2 cellular contexts compared by ENCODE assay signal in genomic region chr12:26434299-26434915, GRCh38.
TF ChIP-seq lines count a peak whose summit lies in the region.

No MANE protein-coding gene starts in this region.

TF ChIP-seq in IMR-90, 13 proteins besides CTCF, POLR2A, EP300 and RAD21:
- TF ChIP-seq SMC3 (IDR thresholded peaks at IDR 0.05; ENCODE audit: low read depth, low read length), result peak; percentile 79
- no peak for TF ChIP-seq MAZ (IDR thresholded peaks at IDR 0.05; ENCODE audit: borderline replicate concordance, low read depth, low read length)
TF ChIP-seq in IMR-90: peak in this region for 1.

TF ChIP-seq in H1, 55 proteins besides CTCF, POLR2A, EP300 and RAD21 (continued from another document):
- TF ChIP-seq NANOG (IDR thresholded peaks at IDR 0.05; ENCODE audit: insufficient read depth, low read depth, low read length, poor library complexity, severe bottlenecking) (no peak), TEAD4 (IDR thresholded peaks at IDR 0.05; ENCODE audit: low read depth, low read length) (peak; percentile 52; the same call in 1 of the 2 replicates)
